In the genomic region with DNA sequence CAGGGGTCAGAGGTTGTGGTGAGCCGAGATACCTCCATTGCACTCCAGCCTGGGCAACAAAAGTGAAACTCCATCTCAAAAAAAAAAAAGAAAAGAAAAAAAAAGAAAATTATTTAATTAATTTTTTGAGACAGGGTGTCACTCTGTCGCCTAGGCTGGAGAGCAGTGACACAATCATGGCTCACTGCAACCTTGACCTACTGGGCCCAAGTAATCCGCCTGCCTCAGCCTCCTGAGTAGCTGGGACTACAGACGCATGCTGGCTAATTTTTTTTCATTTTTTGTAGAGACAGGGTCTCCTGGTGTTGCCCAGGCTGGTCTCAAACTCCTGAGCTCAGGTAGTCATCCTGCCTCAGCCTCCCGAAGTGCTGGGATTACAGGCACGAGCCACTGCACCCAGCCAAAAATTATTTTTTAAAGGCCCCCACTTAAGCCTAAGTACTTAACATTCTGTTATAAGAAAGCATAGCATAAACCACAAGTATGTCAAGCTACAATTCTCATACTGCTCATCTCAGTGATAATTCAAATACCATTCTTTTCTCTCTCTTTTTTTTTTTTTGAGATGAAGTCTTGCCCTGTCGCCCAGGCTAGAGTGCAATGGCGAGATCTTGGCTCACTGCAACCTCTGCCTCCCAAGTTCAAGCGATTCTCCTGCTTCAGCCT, we compare ENCODE assay signal across 30 cellular contexts. TPM values are rescaled to one million over a fixed set of nuclear protein-coding genes. Genes with fewer than 3 reads are reported as not detected.
DNase-seq lines count a peak whose midpoint lies in the region; ATAC-seq and TF ChIP-seq lines count a peak whose summit lies in the region.
"Had no signal": no experiment of that assay in that cellular context is flagged by ENCODE, and none has a peak within 500 bp of the region (broad histone marks: within the 10 kb centered on the region; RNA-seq: fewer than 3 reads in every experiment).

No MANE protein-coding gene starts in this region.

- peaks cover 4% of the 10 kb centered on the region for H3K27me3 Mint-ChIP-seq in GM23338 (ENCODE audit: insufficient read depth, low read depth, poor library complexity)
- no peaks in the 10 kb centered on the region for H3K27me3 Mint-ChIP-seq in dendritic cell treated with granulocyte-macrophage colony-stimulating factor and Interleukin-4, amounts not matched to agents 40 ng/mL and 50 ng/mL, for 4 days
- H3K27me3 Mint-ChIP-seq in naive thymus-derived CD8-positive, alpha-beta T cell, result no peaks in the 10 kb centered on the region
- H3K27me3 Mint-ChIP-seq: activated CD8-positive, alpha-beta memory T cell treated with anti-CD3 and anti-CD28 coated beads, Interleukin-2, amount 10 ng/mL, durations not matched to agents 7 days and 5 days had no signal

- peak overlapping the region; percentile 41; the same call in 1 of the 2 replicates for H3K27ac ChIP-seq in GM23338 (ENCODE audit: low read depth)
- no peak overlapping the region for H3K27ac ChIP-seq in Panc1 (ENCODE audit: low read length)
- no peak overlapping the region for H3K27ac ChIP-seq in coronary artery
- H3K27ac ChIP-seq: BLaER1 treated with 17β-estradiol and CSF1 and Interleukin-3, amounts not matched to agents 10 nM and 100 nM; brain microvascular endothelial cell; epithelial cell of prostate; Peyer's patch; sigmoid colon; tibial nerve; VCaP had no signal

- no peak overlapping the region for H3K27ac Mint-ChIP-seq in GM23338
- H3K27ac Mint-ChIP-seq in dendritic cell treated with granulocyte-macrophage colony-stimulating factor and Interleukin-4, amounts not matched to agents 40 ng/mL and 50 ng/mL, for 4 days, result peak overlapping the region; percentile 48
- H3K27ac Mint-ChIP-seq in naive thymus-derived CD8-positive, alpha-beta T cell, result peak overlapping the region in 6 of 10 donors; percentile 27 to 78 (median 36)

- POLR2A ChIA-PET in Panc1 (lab: Charles Lee), result interaction anchor here (0.7 kb wide), 1 partner anchor 958 kb away, joined by 6 read pairs; no protein-coding TSS in a partner anchor
- POLR2A ChIA-PET in naive thymus-derived CD8-positive, alpha-beta T cell (lab: Charles Lee), result interaction anchor here (0.7 to 1.1 kb wide), 2 partner anchors 19 to 43 kb away, joined by 3 to 4 read pairs; no protein-coding TSS in a partner anchor

- H3K4me3 ChIP-seq in GM23338 (no peak overlapping the region), Panc1 (ENCODE audit: low read depth in 2 of 2, low read length in 2 of 2) (no peak overlapping the region), coronary artery (no peak overlapping the region)
- H3K4me3 ChIP-seq: BLaER1 treated with 17β-estradiol and CSF1 and Interleukin-3, amounts not matched to agents 10 nM and 100 nM; Peyer's patch; sigmoid colon; tibial nerve had no signal

- no peak for ATAC-seq in GM23338
- 0 out of 2 replicates have a peak, but pooled peaks have one; percentile 24 for ATAC-seq in Panc1
- ATAC-seq in naive thymus-derived CD8-positive, alpha-beta T cell, result no peak
- no peak for ATAC-seq in GM18909 (IDR thresholded peaks at IDR 0.05; ENCODE audit: poor library complexity, unreplicated experiment)
- ATAC-seq: activated CD8-positive, alpha-beta memory T cell treated with anti-CD3 and anti-CD28 coated beads, Interleukin-2, amount 10 ng/mL, durations not matched to agents 7 days and 5 days; HCT116 had no signal

- H3K9me3 ChIP-seq in Panc1 (ENCODE audit: control insufficient read depth, insufficient read depth, low read depth, low read length), result no peaks in the 10 kb centered on the region
- H3K9me3 ChIP-seq: BLaER1 treated with 17β-estradiol and CSF1 and Interleukin-3, amounts not matched to agents 10 nM and 100 nM; Peyer's patch; sigmoid colon; tibial nerve had no signal

- no TSS peak for BruUV-seq in Panc1 (replicated peaks; lab: Mats Ljungman, UMichigan)

- no peak overlapping the region for H3K4me3 Mint-ChIP-seq in GM23338
- no peak overlapping the region for H3K4me3 Mint-ChIP-seq in dendritic cell treated with granulocyte-macrophage colony-stimulating factor and Interleukin-4, amounts not matched to agents 40 ng/mL and 50 ng/mL, for 4 days
- H3K4me3 Mint-ChIP-seq in naive thymus-derived CD8-positive, alpha-beta T cell, result no peak overlapping the region
- H3K4me3 Mint-ChIP-seq: activated CD8-positive, alpha-beta memory T cell treated with anti-CD3 and anti-CD28 coated beads, Interleukin-2, amount 10 ng/mL, durations not matched to agents 7 days and 5 days had no signal

- TF ChIP-seq CTCF in GM23338 (conservative IDR thresholded peaks at IDR 0.05; ENCODE audit: low read depth in 2 of 2) (no peak), Panc1 (IDR thresholded peaks at IDR 0.05) (no peak), coronary artery (IDR thresholded peaks at IDR 0.05) (no peak)

- H3K36me3 ChIP-seq in GM23338 (ENCODE audit: insufficient read depth), result peaks cover 26% of the 10 kb centered on the region; the same call in 1 of the 2 replicates
- peaks cover 22% of the 10 kb centered on the region; the same call in 1 of the 2 replicates for H3K36me3 ChIP-seq in Panc1 (ENCODE audit: control insufficient read depth, insufficient read depth, low read length)

- H3K36me3 Mint-ChIP-seq in GM23338 (ENCODE audit: low read depth), result peaks cover 62% of the 10 kb centered on the region
- H3K36me3 Mint-ChIP-seq in dendritic cell treated with granulocyte-macrophage colony-stimulating factor and Interleukin-4, amounts not matched to agents 40 ng/mL and 50 ng/mL, for 4 days (ENCODE audit: low read depth), result peaks cover 64% of the 10 kb centered on the region
- peaks cover 0 to 62% (median 3%) of the 10 kb centered on the region in 3 donors for H3K36me3 Mint-ChIP-seq in naive thymus-derived CD8-positive, alpha-beta T cell

- DNase-seq in GM23338 (ENCODE audit: low spot score), result no peak
- DNase-seq in Panc1 (ENCODE audit: low read depth, low spot score), result no peak
- DNase-seq in naive thymus-derived CD8-positive, alpha-beta T cell, result no peak
- no peak for DNase-seq in NCI-H2171 (lab: John Stamatoyannopoulos, UW)
- no peak for DNase-seq in coronary artery (ENCODE audit: low spot score)
- DNase-seq: activated CD4-positive, alpha-beta T cell treated with anti-CD3 and anti-CD28 coated beads, Interleukin-2, amount 50 U/mL, for 1 hour; activated CD8-positive, alpha-beta memory T cell treated with anti-CD3 and anti-CD28 coated beads, Interleukin-2, amount 10 ng/mL, durations not matched to agents 7 days and 5 days; activated naive CD4-positive, alpha-beta T cell; activated T-cell treated with anti-CD3 and anti-CD28 coated beads, Interleukin-2, amount 50 U/mL, for 48 hours; brain microvascular endothelial cell; COR-L47; effector CD4-positive, alpha-beta T cell; hypothalamus; NCI-H1436 treated with DMSO at 0.1 percent for 48 hours; NCI-H774; Peyer's patch; posterior cingulate gyrus; SIG-M5; sigmoid colon; stimulated activated CD4-positive, alpha-beta T cell treated with anti-CD3 and anti-CD28 coated beads, Interleukin-12 subunit alpha, Interleukin-12 subunit beta, amount 100 ng/mL, for 4 hours; stimulated activated CD4-positive, alpha-beta T cell treated with anti-CD3 and anti-CD28 coated beads, Interleukin-4, amount 100 ng/mL, for 1 hour; SW 1271; T1000 had no signal

- intact Hi-C loops in Panc1 (cut with micrococcal nuclease; ENCODE audit: unreplicated experiment), result no loop called here
- intact Hi-C loops in dendritic cell treated with granulocyte-macrophage colony-stimulating factor and Interleukin-4, amounts not matched to agents 40 ng/mL and 50 ng/mL, for 4 days (cut with micrococcal nuclease), result no loop called here

- H3K79me2 ChIP-seq in GM23338 (replicated peaks; ENCODE audit: insufficient read depth), result peaks cover 100% of the 10 kb centered on the region

- no peak overlapping the region for H2AFZ ChIP-seq in GM23338

- CTCF ChIA-PET in Panc1 (lab: Charles Lee), result no interaction called here

- peaks cover 3% of the 10 kb centered on the region; the same call in 1 of the 2 replicates for H3F3A ChIP-seq in GM23338 (replicated peaks; ENCODE audit: low read depth)

- in situ Hi-C loops in Panc1 (cut with HindIII; ENCODE audit: low pct_unique_long_range_greater_than_20kb, low sequenced_read_pairs), result no loop called here

- H3K9me2 ChIP-seq in GM23338 (ENCODE audit: insufficient read depth), result no peaks in the 10 kb centered on the region

- H3K9me3 Mint-ChIP-seq in GM23338, result no peaks in the 10 kb centered on the region
- H3K9me3 Mint-ChIP-seq in dendritic cell treated with granulocyte-macrophage colony-stimulating factor and Interleukin-4, amounts not matched to agents 40 ng/mL and 50 ng/mL, for 4 days, result no peaks in the 10 kb centered on the region
- no peaks in the 10 kb centered on the region for H3K9me3 Mint-ChIP-seq in naive thymus-derived CD8-positive, alpha-beta T cell

- H3K4me2 ChIP-seq in GM23338, result no peak overlapping the region
- H3K4me2 ChIP-seq: BLaER1 treated with 17β-estradiol and CSF1 and Interleukin-3, amounts not matched to agents 10 nM and 100 nM had no signal

- H3K4me1 Mint-ChIP-seq in GM23338, result peaks cover 2% of the 10 kb centered on the region; the same call in 2 of the 3 replicates
- peaks cover 10% of the 10 kb centered on the region for H3K4me1 Mint-ChIP-seq in dendritic cell treated with granulocyte-macrophage colony-stimulating factor and Interleukin-4, amounts not matched to agents 40 ng/mL and 50 ng/mL, for 4 days (ENCODE audit: low read depth)
- H3K4me1 Mint-ChIP-seq in naive thymus-derived CD8-positive, alpha-beta T cell, result peaks cover 16 to 55% (median 42%) of the 10 kb centered on the region in 4 donors

- H3K27me3 ChIP-seq in GM23338 (ENCODE audit: insufficient read depth) (no peaks in the 10 kb centered on the region), Panc1 (ENCODE audit: control insufficient read depth, insufficient read depth, low read length) (no peaks in the 10 kb centered on the region)
- H3K27me3 ChIP-seq: BLaER1 treated with 17β-estradiol and CSF1 and Interleukin-3, amounts not matched to agents 10 nM and 100 nM; brain microvascular endothelial cell; Peyer's patch; sigmoid colon; tibial nerve had no signal

- H3K4me1 ChIP-seq in GM23338 (ENCODE audit: insufficient read depth) (no peaks in the 10 kb centered on the region; the same call in 1 of the 2 replicates), Panc1 (ENCODE audit: control insufficient read depth, insufficient read depth, low read length) (peaks cover 3% of the 10 kb centered on the region; the same call in 1 of the 2 replicates)
- H3K4me1 ChIP-seq: Peyer's patch had no signal

- peaks cover 65% of the 10 kb centered on the region for H4K20me1 ChIP-seq in GM23338 (replicated peaks; ENCODE audit: insufficient read depth)

RNA-seq across cellular contexts. Expression of a gene that starts 19.9 kb away (rescaled TPM):
- total RNA-seq in GM23338 (2014; rRNA removed; shearing (Covaris generic)), result 296 and 307 TPM in 2 replicates
- polyA plus RNA-seq in GM23338 (2016; fragmentation: Nextera tagmentation; extraction: Ambion mirVana), result 239 and 255 TPM in 2 replicates
- 210 TPM for total RNA-seq in Panc1 (2021; ENCODE audit: unreplicated experiment)
- polyA plus RNA-seq in Panc1 (2012; ENCODE audit: insufficient read length), result 68.9 TPM
- 100 to 1,000 TPM; 110 to 115 TPM for total RNA-seq in naive thymus-derived CD8-positive, alpha-beta T cell
- polyA plus RNA-seq in naive thymus-derived CD8-positive, alpha-beta T cell, result 10 to 100 TPM; 17.3 to 26.1 (median 18.6) TPM

RNA-seq across cellular contexts. Expression of a gene that starts 45.2 kb away (rescaled TPM):
- total RNA-seq in GM23338 (2014; rRNA removed; shearing (Covaris generic)), result 9.1 and 14.8 TPM in 2 replicates
- 6.4 and 7.1 TPM in 2 replicates for polyA plus RNA-seq in GM23338 (2016; fragmentation: Nextera tagmentation; extraction: Ambion mirVana)
- total RNA-seq in Panc1 (2021; ENCODE audit: unreplicated experiment), result 15.1 TPM
- 13.3 TPM for polyA plus RNA-seq in Panc1 (2012; ENCODE audit: insufficient read length)
- 10 to 100 TPM; 50.2 to 50.3 TPM for total RNA-seq in naive thymus-derived CD8-positive, alpha-beta T cell
- polyA plus RNA-seq in naive thymus-derived CD8-positive, alpha-beta T cell, result 100 to 1,000 TPM in 1 of 3 donors, 10 to 100 TPM in 2; 71.3 to 113 (median 84.6) TPM

RNA-seq across cellular contexts. Expression of a gene that starts 49.8 kb away (rescaled TPM):
- total RNA-seq in GM23338 (2014; rRNA removed; shearing (Covaris generic)), result 14.4 and 16.0 TPM in 2 replicates
- polyA plus RNA-seq in GM23338 (2016; fragmentation: Nextera tagmentation; extraction: Ambion mirVana), result 4.6 and 4.7 TPM in 2 replicates
- 3.0 TPM for total RNA-seq in Panc1 (2021; ENCODE audit: unreplicated experiment)
- 4.2 TPM for polyA plus RNA-seq in Panc1 (2012; ENCODE audit: insufficient read length)
- under 1 TPM; 0.25 to 0.36 TPM for total RNA-seq in naive thymus-derived CD8-positive, alpha-beta T cell
- polyA plus RNA-seq in naive thymus-derived CD8-positive, alpha-beta T cell, result not detected
- total RNA-seq: activated CD8-positive, alpha-beta memory T cell treated with anti-CD3 and anti-CD28 coated beads, Interleukin-2, amount 10 ng/mL, durations not matched to agents 7 days and 5 days had no signal
